29 cellular contexts compared by ENCODE assay signal in genomic region chr7:25376207-25376606, GRCh38.
"Had no signal": no experiment of that assay in that cellular context is flagged by ENCODE, and none has a peak within 500 bp of the region (broad histone marks: within the 10 kb centered on the region; RNA-seq: fewer than 3 reads in every experiment).

No MANE protein-coding gene starts in this region.

- H3K9me3 Mint-ChIP-seq: activated CD4-positive, alpha-beta T cell treated with anti-CD3 and anti-CD28 coated beads, Interleukin-2, amount 10 ng/mL, durations not matched to agents 24 days and 14 days had no signal

- H3K4me1 Mint-ChIP-seq: activated CD4-positive, alpha-beta memory T cell treated with anti-CD3 and anti-CD28 coated beads, Interleukin-2, amount 10 ng/mL, durations not matched to agents 7 days and 5 days; activated CD4-positive, alpha-beta T cell treated with anti-CD3 and anti-CD28 coated beads, Interleukin-2, amount 10 ng/mL, durations not matched to agents 24 days and 14 days; activated naive CD4-positive, alpha-beta T cell treated with anti-CD3 and anti-CD28 coated beads, Interleukin-2, amount 10 ng/mL, durations not matched to agents 7 days and 5 days; activated naive CD8-positive, alpha-beta T cell treated with anti-CD3 and anti-CD28 coated beads, Interleukin-2, amount 10 ng/mL, durations not matched to agents 7 days and 5 days; endodermal cell; naive B cell; neural crest cell; stimulated activated naive B cell treated with anti-CD40 and anti-IgM and Interleukin-4, amounts not matched to agents 10 μg/mL and 1 μg/mL and 100 μg/mL, for 72 hours had no signal

- H3K27ac ChIP-seq: breast epithelium, esophagus muscularis mucosa, foreskin keratinocyte, stomach, upper lobe of right lung, WERI-Rb-1 had no signal

- H3K4me3 ChIP-seq: breast epithelium, esophagus muscularis mucosa, left lung, lung, stomach, thyroid gland, upper lobe of right lung had no signal

- H3K36me3 ChIP-seq: breast epithelium, esophagus muscularis mucosa, left lung, stomach, thyroid gland, upper lobe of right lung, WERI-Rb-1 had no signal

- FAIRE-seq: astrocyte had no signal

- H3K4me1 ChIP-seq: breast epithelium, esophagus muscularis mucosa, foreskin keratinocyte, left lung, stomach, upper lobe of right lung had no signal

- H3K4me3 Mint-ChIP-seq: activated CD4-positive, alpha-beta memory T cell treated with anti-CD3 and anti-CD28 coated beads, Interleukin-2, amount 10 ng/mL, durations not matched to agents 7 days and 5 days; activated CD4-positive, alpha-beta T cell treated with anti-CD3 and anti-CD28 coated beads, Interleukin-2, amount 10 ng/mL, durations not matched to agents 24 days and 14 days; activated naive CD4-positive, alpha-beta T cell treated with anti-CD3 and anti-CD28 coated beads, Interleukin-2, amount 10 ng/mL, durations not matched to agents 7 days and 5 days; activated naive CD8-positive, alpha-beta T cell treated with anti-CD3 and anti-CD28 coated beads, Interleukin-2, amount 10 ng/mL, durations not matched to agents 7 days and 5 days; activated T-cell treated with anti-CD3 and anti-CD28 coated beads, Interleukin-2, amount 50 U/mL, for 24 hours; endodermal cell; naive B cell; neural crest cell; stimulated activated naive B cell treated with anti-CD40 and anti-IgM and Interleukin-4, amounts not matched to agents 10 μg/mL and 1 μg/mL and 100 μg/mL, for 72 hours; T-helper 2 cell treated with Interferon-gamma antibody and Interleukin-4, amounts not matched to agents 5 μg/mL and 100 μg/mL, for 36 hours had no signal

- H3K9me3 ChIP-seq: thyroid gland, upper lobe of right lung had no signal

- H3K27me3 ChIP-seq: breast epithelium, esophagus muscularis mucosa, left lung, stomach, thyroid gland, upper lobe of right lung had no signal

- H3K27ac Mint-ChIP-seq: activated CD4-positive, alpha-beta memory T cell treated with anti-CD3 and anti-CD28 coated beads, Interleukin-2, amount 10 ng/mL, durations not matched to agents 7 days and 5 days; activated CD4-positive, alpha-beta T cell treated with anti-CD3 and anti-CD28 coated beads, Interleukin-2, amount 10 ng/mL, durations not matched to agents 24 days and 14 days; activated naive CD4-positive, alpha-beta T cell treated with anti-CD3 and anti-CD28 coated beads, Interleukin-2, amount 10 ng/mL, durations not matched to agents 7 days and 5 days; activated naive CD8-positive, alpha-beta T cell treated with anti-CD3 and anti-CD28 coated beads, Interleukin-2, amount 10 ng/mL, durations not matched to agents 7 days and 5 days; activated T-cell treated with anti-CD3 and anti-CD28 coated beads, Interleukin-2, amount 50 U/mL, for 24 hours; endodermal cell; naive B cell; stimulated activated naive B cell treated with anti-CD40 and anti-IgM and Interleukin-4, amounts not matched to agents 10 μg/mL and 1 μg/mL and 100 μg/mL, for 72 hours; T-helper 2 cell treated with Interferon-gamma antibody and Interleukin-4, amounts not matched to agents 5 μg/mL and 100 μg/mL, for 36 hours had no signal

- DNase-seq: activated CD4-positive, alpha-beta memory T cell treated with anti-CD3 and anti-CD28 coated beads, Interleukin-2, amount 10 ng/mL, durations not matched to agents 7 days and 5 days; activated CD4-positive, alpha-beta T cell treated with anti-CD3 and anti-CD28 coated beads, Interleukin-2, amount 10 ng/mL, durations not matched to agents 24 days and 14 days; activated CD8-positive, alpha-beta memory T cell treated with anti-CD3 and anti-CD28 coated beads, Interleukin-2, amount 50 U/mL, for 48 hours; activated gamma-delta T cell; activated naive CD4-positive, alpha-beta T cell treated with anti-CD3 and anti-CD28 coated beads, Interleukin-2, amount 10 ng/mL, durations not matched to agents 7 days and 5 days; activated naive CD8-positive, alpha-beta T cell treated with anti-CD3 and anti-CD28 coated beads, Interleukin-2, amount 10 ng/mL, durations not matched to agents 7 days and 5 days; activated T-cell treated with anti-CD3 and anti-CD28 coated beads, Interleukin-2, amount 50 U/mL, for 24 hours; central memory CD4-positive, alpha-beta T cell; endodermal cell; foreskin keratinocyte; left lung; naive B cell; occipital lobe; posterior cingulate gyrus; right cardiac atrium; stimulated activated CD4-positive, alpha-beta T cell treated with anti-CD3 and anti-CD28 coated beads, Interleukin-15, amount 100 ng/mL, for 24 hours; stimulated activated CD4-positive, alpha-beta T cell treated with anti-CD3 and anti-CD28 coated beads, Interleukin-2, amount 100 ng/mL, for 24 hours; stimulated activated naive B cell treated with anti-CD40 and anti-IgM and Interleukin-4, amounts not matched to agents 10 μg/mL and 1 μg/mL and 100 μg/mL, for 72 hours; stomach; T-helper 1 cell; thyroid gland; upper lobe of right lung; WERI-Rb-1 had no signal

- H3K36me3 Mint-ChIP-seq: activated naive CD4-positive, alpha-beta T cell treated with anti-CD3 and anti-CD28 coated beads, Interleukin-2, amount 10 ng/mL, durations not matched to agents 7 days and 5 days; activated naive CD8-positive, alpha-beta T cell treated with anti-CD3 and anti-CD28 coated beads, Interleukin-2, amount 10 ng/mL, durations not matched to agents 7 days and 5 days had no signal
